ENCODE assay signal across 8 cellular contexts in the genomic region with DNA sequence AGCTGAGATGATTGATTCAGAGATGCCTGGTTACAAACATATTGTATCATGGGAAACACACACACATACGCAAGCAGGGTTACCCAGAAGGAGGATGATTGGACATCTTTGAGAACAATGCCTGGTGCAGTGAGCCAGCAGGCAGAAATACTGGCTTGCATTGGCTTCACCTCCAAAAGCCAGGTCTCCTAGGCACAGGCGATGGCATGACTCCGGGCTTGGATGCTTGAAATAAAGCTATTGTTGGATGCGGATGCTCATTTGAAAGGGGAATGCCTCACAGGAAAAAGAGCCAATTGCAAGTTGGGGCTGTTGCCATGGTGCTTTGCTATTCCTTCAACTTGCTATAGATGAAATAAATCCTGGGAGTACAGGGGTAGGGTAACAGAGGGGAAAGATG.
DNase-seq lines count a peak whose midpoint lies in the region; ATAC-seq and TF ChIP-seq lines count a peak whose summit lies in the region.

No MANE protein-coding gene starts in this region.

- H3K27ac ChIP-seq in heart right ventricle (peak overlapping the region in 7 of 10 donors; percentile 11 to 85 (median 68)), substantia nigra (ENCODE audit: low read depth, low read length, poor library complexity, severe bottlenecking) (peak overlapping the region; percentile 2)

- no peak for DNase-seq in heart right ventricle
- no peak for DNase-seq in Right ventricle myocardium inferior (ENCODE audit: missing footprints)
- peak; percentile 25 for DNase-seq in astrocyte of the hippocampus (ENCODE audit: low read depth, low spot score)
- DNase-seq in memory B cell (ENCODE audit: low spot score in 2 of 2), result no peak
- DNase-seq in substantia nigra (lab: John Stamatoyannopoulos, UW), result peak in 23 of 49 donors; percentile 22 to 72 (median 42)
- DNase-seq in amniotic stem cell (lab: John Stamatoyannopoulos, UW), result no peak
- DNase-seq in Kasumi-1 (lab: John Stamatoyannopoulos, UW), result no peak

- peaks cover 2% of the 10 kb centered on the region for H3K9me3 Mint-ChIP-seq in memory B cell

- H3K27ac Mint-ChIP-seq in memory B cell, result peak overlapping the region; percentile 98

- intact Hi-C loops in heart right ventricle (cut with DNase I) (loop anchor here in 1 of 10 donors (5.0 kb wide), 1 partner anchor 81 kb away; no protein-coding TSS in a partner anchor), Right ventricle myocardium inferior (cut with DNase I) (no loop called here)

- H3K27me3 ChIP-seq in heart right ventricle, result no peaks in the 10 kb centered on the region

- H3K36me3 ChIP-seq in heart right ventricle, result peaks cover 0 to 31% (median 0%) of the 10 kb centered on the region in 9 donors

- no peaks in the 10 kb centered on the region for H3K27me3 Mint-ChIP-seq in memory B cell

- 23 to 33% methylated on average over 4 of the region's 4 CpGs for WGBS in heart right ventricle, 2 donors

- ATAC-seq in heart right ventricle, result peak in 5 of 8 donors; percentile 13 to 48 (median 34)
- ATAC-seq in Right ventricle myocardium inferior, result no peak
- ATAC-seq in memory B cell (ENCODE audit: low read depth), result no peak
- no peak for ATAC-seq in HG03439 (IDR thresholded peaks at IDR 0.05; ENCODE audit: unreplicated experiment)

- peaks cover 7 to 90% (median 63%) of the 10 kb centered on the region in 9 donors for H3K4me1 ChIP-seq in heart right ventricle

- H3K4me1 Mint-ChIP-seq in memory B cell, result peaks cover 58% of the 10 kb centered on the region

- H3K36me3 Mint-ChIP-seq in memory B cell, result peaks cover 36% of the 10 kb centered on the region

- no peaks in the 10 kb centered on the region for H3K9me3 ChIP-seq in heart right ventricle

- no peak for TF ChIP-seq CTCF in heart right ventricle (IDR thresholded peaks at IDR 0.05)

- H3K4me3 ChIP-seq in heart right ventricle, result no peak overlapping the region

- H3K4me3 Mint-ChIP-seq in memory B cell, result peak overlapping the region; percentile 18

Comparison
In these comparisons a context has a peak if more than half of its experiments do, and no peak if none do; other contexts are left out.
1. ATAC-seq: peak in heart right ventricle (5 of 8); none in Right ventricle myocardium inferior (single experiment), memory B cell (single experiment) and HG03439 (single experiment).